17 cellular contexts compared by ENCODE assay signal in genomic region chr2:172962064-172962463, GRCh38.
"Had no signal": no experiment of that assay in that cellular context is flagged by ENCODE, and none has a peak within 500 bp of the region (broad histone marks: within the 10 kb centered on the region; RNA-seq: fewer than 3 reads in every experiment).

No MANE protein-coding gene starts in this region.

- H3K4me1 Mint-ChIP-seq: central memory CD8-positive, alpha-beta T cell; natural killer cell had no signal

- H3K36me3 Mint-ChIP-seq: natural killer cell had no signal

- H3K4me3 Mint-ChIP-seq: activated CD4-positive, alpha-beta T cell treated with anti-CD3 and anti-CD28 coated beads, Interleukin-2, amount 10 ng/mL, durations not matched to agents 7 days and 5 days; activated naive CD8-positive, alpha-beta T cell treated with anti-CD3 and anti-CD28 coated beads, Interleukin-2, amount 10 ng/mL, durations not matched to agents 7 days and 5 days; central memory CD8-positive, alpha-beta T cell; endodermal cell; natural killer cell had no signal

- DNase-seq: activated CD4-positive, alpha-beta T cell treated with anti-CD3 and anti-CD28 coated beads, Interleukin-2, amount 10 ng/mL, durations not matched to agents 7 days and 5 days; activated naive CD8-positive, alpha-beta T cell treated with anti-CD3 and anti-CD28 coated beads, Interleukin-2, amount 10 ng/mL, durations not matched to agents 7 days and 5 days; anterior cingulate cortex; colonic mucosa; endodermal cell; lower lobe of right lung; natural killer cell; ovary; psoas muscle; right cardiac atrium; stimulated activated CD4-positive, alpha-beta T cell treated with anti-CD3 and anti-CD28 coated beads, Interleukin-2, amount 100 ng/mL, for 24 hours; stomach; T-helper 2 cell; upper lobe of left lung had no signal

- H3K4me3 ChIP-seq: colonic mucosa, lower lobe of right lung, ovary, psoas muscle, stomach, upper lobe of left lung had no signal

- H3K27me3 ChIP-seq: brain microvascular endothelial cell, colonic mucosa, ovary, stomach, upper lobe of left lung had no signal

- H3K27me3 Mint-ChIP-seq: activated CD4-positive, alpha-beta T cell treated with anti-CD3 and anti-CD28 coated beads, Interleukin-2, amount 10 ng/mL, durations not matched to agents 7 days and 5 days had no signal

- H3K27ac Mint-ChIP-seq: activated CD4-positive, alpha-beta T cell treated with anti-CD3 and anti-CD28 coated beads, Interleukin-2, amount 10 ng/mL, durations not matched to agents 7 days and 5 days; activated naive CD8-positive, alpha-beta T cell treated with anti-CD3 and anti-CD28 coated beads, Interleukin-2, amount 10 ng/mL, durations not matched to agents 7 days and 5 days; endodermal cell; natural killer cell had no signal

- ATAC-seq: lower lobe of right lung, natural killer cell, psoas muscle had no signal

- H3K4me1 ChIP-seq: colonic mucosa, lower lobe of right lung, psoas muscle had no signal

- H3K9me3 ChIP-seq: colonic mucosa, lower lobe of right lung, ovary, psoas muscle, stomach, upper lobe of left lung had no signal

- H3K9me3 Mint-ChIP-seq: activated CD4-positive, alpha-beta T cell treated with anti-CD3 and anti-CD28 coated beads, Interleukin-2, amount 10 ng/mL, durations not matched to agents 7 days and 5 days; activated T-helper 2 cell treated with anti-CD3 and anti-CD28 coated beads, Interferon-gamma antibody, Interleukin-2, Interleukin-4, amounts not matched to agents 10 μg/mL and 5 μg/mL and 100 μg/mL, durations not matched to agents 14 hours and 24 hours and 36 hours; central memory CD8-positive, alpha-beta T cell; endodermal cell had no signal

- H3K36me3 ChIP-seq: brain microvascular endothelial cell, colonic mucosa, lower lobe of right lung, ovary, stomach had no signal

- H3K27ac ChIP-seq: brain microvascular endothelial cell, colonic mucosa, lower lobe of right lung, ovary, psoas muscle, stomach had no signal
